Comparison of ENCODE assay signal across 21 cellular contexts in genomic region chr10:71010730-71011129, GRCh38.
"Had no signal": no experiment of that assay in that cellular context is flagged by ENCODE, and none has a peak within 500 bp of the region (broad histone marks: within the 10 kb centered on the region; RNA-seq: fewer than 3 reads in every experiment).

No MANE protein-coding gene starts in this region.

- H3K36me3 ChIP-seq: adrenal gland, gastrocnemius medialis, heart right ventricle, neutrophil, suprapubic skin, upper lobe of left lung had no signal

- H3K4me1 ChIP-seq: adrenal gland, gastrocnemius medialis, suprapubic skin, upper lobe of left lung had no signal

- H3K27me3 Mint-ChIP-seq: stimulated activated naive CD8-positive, alpha-beta T cell treated with anti-CD3 and anti-CD28 coated beads, Interleukin-15, Interleukin-2, amounts not matched to agents 100 ng/mL and 50 ng/mL, for 24 hours had no signal

- H3K9me3 ChIP-seq: adrenal gland, gastrocnemius medialis, heart right ventricle, neutrophil, suprapubic skin, upper lobe of left lung had no signal

- H3K4me3 Mint-ChIP-seq: activated CD8-positive, alpha-beta T cell treated with anti-CD3 and anti-CD28 coated beads for 36 hours; activated naive CD4-positive, alpha-beta T cell treated with anti-CD3 and anti-CD28 coated beads, Interleukin-2, amount 50 U/mL, for 24 hours; activated T-cell treated with anti-CD3 and anti-CD28 coated beads, Interleukin-2, amount 50 U/mL, for 4 hours; naive B cell; stimulated activated naive CD8-positive, alpha-beta T cell treated with anti-CD3 and anti-CD28 coated beads, Interleukin-15, Interleukin-2, amounts not matched to agents 100 ng/mL and 50 ng/mL, for 24 hours; T-helper 17 cell had no signal

- H3K36me3 Mint-ChIP-seq: activated naive CD4-positive, alpha-beta T cell treated with anti-CD3 and anti-CD28 coated beads, Interleukin-2, amount 50 U/mL, for 24 hours; naive B cell had no signal

- DNase-seq: activated CD4-positive, alpha-beta T cell treated with anti-CD3 and anti-CD28 coated beads for 4 hours; activated CD8-positive, alpha-beta T cell treated with anti-CD3 and anti-CD28 coated beads for 36 hours; activated effector memory CD4-positive, alpha-beta T cell treated with Interleukin-2 at 50 U/mL for 16 hours; activated T-cell treated with anti-CD3 and anti-CD28 coated beads, Interleukin-2, amount 50 U/mL, for 4 hours; adrenal gland; central memory CD4-positive, alpha-beta T cell; cortex of kidney; effector CD4-positive, alpha-beta T cell; gastrocnemius medialis; heart right ventricle; left cardiac atrium; naive B cell; retina; stimulated activated CD4-positive, alpha-beta T cell treated with anti-CD3 and anti-CD28 coated beads, Interleukin-4, amount 100 ng/mL, for 4 hours; T-helper 17 cell; upper lobe of left lung had no signal

- H3K27me3 ChIP-seq: adrenal gland, gastrocnemius medialis, neutrophil, upper lobe of left lung had no signal

- H3K27ac ChIP-seq: adrenal gland, epithelial cell of prostate, gastrocnemius medialis, heart right ventricle, neutrophil, suprapubic skin, upper lobe of left lung had no signal

- H3K4me3 ChIP-seq: adrenal gland, gastrocnemius medialis, heart right ventricle, suprapubic skin, upper lobe of left lung had no signal

- H3K27ac Mint-ChIP-seq: activated CD8-positive, alpha-beta T cell treated with anti-CD3 and anti-CD28 coated beads for 36 hours; activated naive CD4-positive, alpha-beta T cell treated with anti-CD3 and anti-CD28 coated beads, Interleukin-2, amount 50 U/mL, for 24 hours; naive B cell; stimulated activated naive CD8-positive, alpha-beta T cell treated with anti-CD3 and anti-CD28 coated beads, Interleukin-15, Interleukin-2, amounts not matched to agents 100 ng/mL and 50 ng/mL, for 24 hours; T-helper 17 cell had no signal

- H3K4me1 Mint-ChIP-seq: activated naive CD4-positive, alpha-beta T cell treated with anti-CD3 and anti-CD28 coated beads, Interleukin-2, amount 50 U/mL, for 24 hours; T-helper 17 cell had no signal

- ATAC-seq: activated CD8-positive, alpha-beta T cell treated with anti-CD3 and anti-CD28 coated beads for 36 hours; activated T-cell treated with anti-CD3 and anti-CD28 coated beads, Interleukin-2, amount 50 U/mL, for 4 hours; gastrocnemius medialis; heart right ventricle; left cardiac atrium; T-helper 17 cell had no signal

- H3K9me3 Mint-ChIP-seq: activated CD8-positive, alpha-beta T cell treated with anti-CD3 and anti-CD28 coated beads for 36 hours; activated naive CD4-positive, alpha-beta T cell treated with anti-CD3 and anti-CD28 coated beads, Interleukin-2, amount 50 U/mL, for 24 hours; activated T-cell treated with anti-CD3 and anti-CD28 coated beads, Interleukin-2, amount 50 U/mL, for 4 hours; stimulated activated naive CD8-positive, alpha-beta T cell treated with anti-CD3 and anti-CD28 coated beads, Interleukin-15, Interleukin-2, amounts not matched to agents 100 ng/mL and 50 ng/mL, for 24 hours had no signal
